In genomic region chr5:111242606-111243005, GRCh38 we compare ENCODE assay signal across 1 cellular context.
TF ChIP-seq lines count a peak whose summit lies in the region.

No MANE protein-coding gene starts in this region.

TF ChIP-seq in WTC11, 78 proteins besides CTCF, POLR2A, EP300 and RAD21 (continued from another document):
- TF ChIP-seq MYBL2 (CRISPR knock-in tag; IDR thresholded peaks at IDR 0.05) (no peak), ARID4B (CRISPR knock-in tag; IDR thresholded peaks at IDR 0.05; ENCODE audit: borderline replicate concordance) (no peak), JUN (CRISPR knock-in tag; IDR thresholded peaks at IDR 0.05) (no peak), ATF3 (CRISPR knock-in tag; conservative IDR thresholded peaks at IDR 0.05) (no peak), FOXP1 (CRISPR knock-in tag; IDR thresholded peaks at IDR 0.05; ENCODE audit: borderline replicate concordance) (no peak), ZSCAN18 (CRISPR knock-in tag; IDR thresholded peaks at IDR 0.05) (no peak), IRF2 (CRISPR knock-in tag; IDR thresholded peaks at IDR 0.05; ENCODE audit: borderline replicate concordance, low read depth) (no peak), IRF1 (CRISPR knock-in tag; IDR thresholded peaks at IDR 0.05) (no peak), ZNF263 (CRISPR knock-in tag; IDR thresholded peaks at IDR 0.05; ENCODE audit: low read depth) (no peak), GRHL2 (CRISPR knock-in tag; IDR thresholded peaks at IDR 0.05; ENCODE audit: insufficient replicate concordance, severe bottlenecking) (no peak), OVOL2 (CRISPR knock-in tag; IDR thresholded peaks at IDR 0.05; ENCODE audit: borderline replicate concordance) (no peak), ZNF317 (CRISPR knock-in tag; IDR thresholded peaks at IDR 0.05; ENCODE audit: borderline replicate concordance, low read depth) (no peak), NFATC4 (CRISPR knock-in tag; IDR thresholded peaks at IDR 0.05) (no peak)
